10 cellular contexts compared by ENCODE assay signal in the genomic region with DNA sequence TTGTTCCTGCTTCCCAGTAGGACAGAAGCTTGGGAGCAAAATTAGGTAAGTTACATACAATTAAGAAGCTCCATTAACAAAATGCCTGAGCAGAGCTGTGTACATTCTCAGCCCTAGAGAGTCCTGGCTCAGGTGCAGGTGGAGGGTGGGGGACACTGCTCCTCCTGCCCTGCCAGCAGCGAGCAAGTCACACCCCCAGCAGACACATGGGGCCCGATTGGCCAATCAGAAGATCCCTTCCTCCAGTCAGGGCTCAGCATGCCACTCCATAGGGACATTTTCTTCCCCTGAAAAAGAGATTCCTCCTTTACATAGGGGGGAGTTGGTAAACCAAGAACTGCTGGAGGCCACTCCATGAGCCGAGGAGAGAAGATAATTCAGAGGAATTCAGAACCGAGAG.
DNase-seq lines count a peak whose midpoint lies in the region; ATAC-seq and TF ChIP-seq lines count a peak whose summit lies in the region.
"Had no signal": no experiment of that assay in that cellular context is flagged by ENCODE, and none has a peak within 500 bp of the region (broad histone marks: within the 10 kb centered on the region; RNA-seq: fewer than 3 reads in every experiment).

No MANE protein-coding gene starts in this region.

- DNase-seq in Right ventricle myocardium inferior (ENCODE audit: missing footprints) (no peak), right atrium auricular region (ENCODE audit: low spot score) (no peak), OCI-LY7 (ENCODE audit: low spot score) (peak; percentile 8), left ventricle myocardium superior (peak; percentile 44), aorta (peak; percentile 53 to 68), NCI-H2081 treated with DMSO at 0.1 percent for 48 hours (lab: John Stamatoyannopoulos, UW) (no peak)
- no peak for DNase-seq in stimulated activated naive CD8-positive, alpha-beta T cell treated with anti-CD3 and anti-CD28 coated beads, Interleukin-15, amount 100 ng/mL, for 72 hours

- H4K20me1 ChIP-seq in OCI-LY7 (ENCODE audit: insufficient read depth, low read length) = no peaks in the 10 kb centered on the region

- peaks cover 6 to 12% of the 10 kb centered on the region in 2 donors for H3K9me3 Mint-ChIP-seq in stimulated activated naive CD8-positive, alpha-beta T cell treated with anti-CD3 and anti-CD28 coated beads, Interleukin-15, amount 100 ng/mL, for 72 hours

- H3K9me3 ChIP-seq in right atrium auricular region (no peaks in the 10 kb centered on the region), OCI-LY7 (ENCODE audit: low read length) (no peaks in the 10 kb centered on the region), aorta (ENCODE audit: control insufficient read depth, low read length) (no peaks in the 10 kb centered on the region)
- H3K9me3 ChIP-seq: prostate gland had no signal

- no peaks in the 10 kb centered on the region for H3K27me3 Mint-ChIP-seq in stimulated activated naive CD8-positive, alpha-beta T cell treated with anti-CD3 and anti-CD28 coated beads, Interleukin-15, amount 100 ng/mL, for 72 hours

- no peaks in the 10 kb centered on the region for H3K4me1 Mint-ChIP-seq in stimulated activated naive CD8-positive, alpha-beta T cell treated with anti-CD3 and anti-CD28 coated beads, Interleukin-15, amount 100 ng/mL, for 72 hours

- intact Hi-C loops in Right ventricle myocardium inferior (cut with DNase I) = no loop called here
- intact Hi-C loops in OCI-LY7 (cut with micrococcal nuclease; ENCODE audit: unreplicated experiment) = no loop called here
- intact Hi-C loops in left ventricle myocardium superior (cut with micrococcal nuclease) = no loop called here
- intact Hi-C loops in aorta (cut with DNase I) = loop anchor here in 1 of 2 donors (5.0 kb wide), 2 partner anchors 43 to 63 kb away; a partner anchor contains a TSS

- no TSS peak for BruUV-seq in OCI-LY7 (replicated peaks; lab: Mats Ljungman, UMichigan)

- CTCF ChIA-PET in OCI-LY7 (lab: Charles Lee; ENCODE audit: unreplicated experiment) = no interaction called here

- WGBS in aorta, 2 donors = 39 to 41% methylated on average over 4 of the region's 4 CpGs

- H3K4me1 ChIP-seq in right atrium auricular region (peaks cover 0 to 7% of the 10 kb centered on the region in 2 donors), OCI-LY7 (ENCODE audit: insufficient read depth, low read length, poor library complexity, severe bottlenecking) (no peaks in the 10 kb centered on the region), aorta (ENCODE audit: control insufficient read depth in 1 of 2, insufficient read depth in 2 of 2, low read length in 2 of 2) (peaks cover 0 to 4% of the 10 kb centered on the region in 2 donors)
- H3K4me1 ChIP-seq: prostate gland had no signal

- no peaks in the 10 kb centered on the region for H3K9me2 ChIP-seq in OCI-LY7 (ENCODE audit: insufficient read depth, low read length)

- ATAC-seq in Right ventricle myocardium inferior (peak; percentile 66), left ventricle myocardium superior (peak; percentile 83), aorta (ENCODE audit: low FRiP score) (no peak), HG02970 (IDR thresholded peaks at IDR 0.05; ENCODE audit: low FRiP score, unreplicated experiment) (no peak)
- no peak for ATAC-seq in stimulated activated naive CD8-positive, alpha-beta T cell treated with anti-CD3 and anti-CD28 coated beads, Interleukin-15, amount 100 ng/mL, for 72 hours

- POLR2A ChIA-PET in OCI-LY7 (lab: Charles Lee) = interaction anchor here (0.8 kb wide), 1 partner anchor 148 kb away, joined by 3 read pairs; a partner anchor contains a TSS

- H3K36me3 ChIP-seq in right atrium auricular region = no peaks in the 10 kb centered on the region
- no peaks in the 10 kb centered on the region for H3K36me3 ChIP-seq in OCI-LY7 (ENCODE audit: insufficient read depth, low read length)
- no peaks in the 10 kb centered on the region for H3K36me3 ChIP-seq in aorta (ENCODE audit: control insufficient read depth in 1 of 2, insufficient read depth in 2 of 2, low read length in 1 of 2)
- H3K36me3 ChIP-seq: prostate gland had no signal

- no peaks in the 10 kb centered on the region for H3K27me3 ChIP-seq in right atrium auricular region
- H3K27me3 ChIP-seq in aorta (ENCODE audit: control insufficient read depth in 1 of 2, insufficient read depth in 2 of 2, low read length in 1 of 2) = no peaks in the 10 kb centered on the region

- TF ChIP-seq CTCF in right atrium auricular region (IDR thresholded peaks at IDR 0.05) = no peak
- TF ChIP-seq CTCF in OCI-LY7 (conservative IDR thresholded peaks at IDR 0.05; ENCODE audit: low read length) = no peak

- H3K4me2 ChIP-seq in OCI-LY7 (ENCODE audit: low read length) = no peak overlapping the region

- H2AFZ ChIP-seq in OCI-LY7 (ENCODE audit: low read length) = no peak overlapping the region

- H3K4me3 ChIP-seq in right atrium auricular region (no peak overlapping the region), OCI-LY7 (ENCODE audit: low read depth, low read length, poor library complexity, severe bottlenecking) (no peak overlapping the region), aorta (ENCODE audit: low read length in 2 of 2) (no peak overlapping the region)
- H3K4me3 ChIP-seq: prostate gland had no signal

- H3K27ac ChIP-seq in right atrium auricular region = no peak overlapping the region
- H3K27ac ChIP-seq in OCI-LY7 (ENCODE audit: low read depth, low read length, poor library complexity, severe bottlenecking) = no peak overlapping the region
- H3K27ac ChIP-seq in aorta (ENCODE audit: low read depth in 1 of 2, low read length in 2 of 2) = peak overlapping the region; percentile 22 to 78
- H3K27ac ChIP-seq: prostate gland had no signal

- H3K27ac Mint-ChIP-seq in stimulated activated naive CD8-positive, alpha-beta T cell treated with anti-CD3 and anti-CD28 coated beads, Interleukin-15, amount 100 ng/mL, for 72 hours = peak overlapping the region in 1 of 2 donors; percentile 55
- H3K27ac Mint-ChIP-seq: stimulated activated naive CD8-positive, alpha-beta T cell treated with anti-CD3 and anti-CD28 coated beads, Interleukin-15, Interleukin-2, amounts not matched to agents 100 ng/mL and 50 ng/mL, for 24 hours had no signal

- H3K4me3 Mint-ChIP-seq in stimulated activated naive CD8-positive, alpha-beta T cell treated with anti-CD3 and anti-CD28 coated beads, Interleukin-15, amount 100 ng/mL, for 72 hours = no peak overlapping the region
- H3K4me3 Mint-ChIP-seq: stimulated activated naive CD8-positive, alpha-beta T cell treated with anti-CD3 and anti-CD28 coated beads, Interleukin-15, Interleukin-2, amounts not matched to agents 100 ng/mL and 50 ng/mL, for 24 hours had no signal

- H3K79me2 ChIP-seq in OCI-LY7 (ENCODE audit: insufficient read depth, low read depth, low read length) = no peaks in the 10 kb centered on the region

Comparison
In these comparisons a context has a peak if more than half of its experiments do, and no peak if none do; other contexts are left out.
1. DNase-seq: peak in OCI-LY7 (single experiment), left ventricle myocardium superior (single experiment) and aorta (2 of 2); none in Right ventricle myocardium inferior (single experiment), right atrium auricular region (single experiment), stimulated activated naive CD8-positive, alpha-beta T cell treated with anti-CD3 and anti-CD28 coated beads, Interleukin-15, amount 100 ng/mL, for 72 hours (0 of 2) and NCI-H2081 treated with DMSO at 0.1 percent for 48 hours (single experiment).
2. ATAC-seq: peak in Right ventricle myocardium inferior (single experiment) and left ventricle myocardium superior (single experiment); none in aorta (single experiment), stimulated activated naive CD8-positive, alpha-beta T cell treated with anti-CD3 and anti-CD28 coated beads, Interleukin-15, amount 100 ng/mL, for 72 hours (single experiment) and HG02970 (single experiment).
3. H3K27ac ChIP-seq: peak in aorta (2 of 2); none in right atrium auricular region (0 of 2) and OCI-LY7 (single experiment).